Comparison of ENCODE assay signal across 2 cellular contexts in the genomic region with DNA sequence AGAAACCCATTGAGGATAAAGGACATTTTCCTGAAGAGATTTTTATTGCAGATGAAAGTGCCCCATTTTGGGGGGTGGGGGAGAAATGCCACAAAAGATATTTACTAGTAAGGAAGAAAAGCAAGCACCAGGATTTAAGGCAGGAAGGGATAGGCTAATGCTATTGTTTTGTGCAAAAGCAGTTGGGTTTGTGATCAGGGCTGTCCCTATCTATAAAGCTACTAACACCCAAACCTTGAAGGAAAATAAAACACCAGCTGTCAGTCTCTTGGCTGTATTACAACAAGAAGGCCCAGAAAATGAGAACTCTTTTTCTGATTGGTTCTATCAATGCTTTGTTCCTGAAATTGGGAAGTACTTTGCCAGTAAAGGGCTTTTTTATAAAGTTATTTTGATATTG.
TF ChIP-seq lines count a peak whose summit lies in the region.

No MANE protein-coding gene starts in this region.

TF ChIP-seq in IMR-90, 13 proteins besides CTCF, POLR2A, EP300 and RAD21 (continued from another document):
- TF ChIP-seq, protein P1, sequence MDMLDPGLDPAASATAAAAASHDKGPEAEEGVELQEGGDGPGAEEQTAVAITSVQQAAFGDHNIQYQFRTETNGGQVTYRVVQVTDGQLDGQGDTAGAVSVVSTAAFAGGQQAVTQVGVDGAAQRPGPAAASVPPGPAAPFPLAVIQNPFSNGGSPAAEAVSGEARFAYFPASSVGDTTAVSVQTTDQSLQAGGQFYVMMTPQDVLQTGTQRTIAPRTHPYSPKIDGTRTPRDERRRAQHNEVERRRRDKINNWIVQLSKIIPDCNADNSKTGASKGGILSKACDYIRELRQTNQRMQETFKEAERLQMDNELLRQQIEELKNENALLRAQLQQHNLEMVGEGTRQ (IDR thresholded peaks at IDR 0.05; ENCODE audit: low read depth, low read length) = no peak
- TF ChIP-seq RFX5 (IDR thresholded peaks at IDR 0.05; ENCODE audit: low read depth, low read length) (no peak), CHD1 (IDR thresholded peaks at IDR 0.05; ENCODE audit: low read depth, low read length) (no peak), SMC3 (IDR thresholded peaks at IDR 0.05; ENCODE audit: low read depth, low read length) (no peak), NFE2L2 (IDR thresholded peaks at IDR 0.05; ENCODE audit: low read depth, low read length) (no peak)

TF ChIP-seq in SK-N-SH treated with all-trans-retinoic acid at 6 μM for 48 hours, 23 proteins besides CTCF, POLR2A, EP300 and RAD21 (continued from another document):
- no peak for TF ChIP-seq BACH2 (CRISPR knock-in tag; IDR thresholded peaks at IDR 0.05; ENCODE audit: borderline replicate concordance)
TF ChIP-seq in SK-N-SH treated with all-trans-retinoic acid at 6 μM for 48 hours: peak in this region for 0.
